8 cellular contexts compared by ENCODE assay signal in the genomic region with DNA sequence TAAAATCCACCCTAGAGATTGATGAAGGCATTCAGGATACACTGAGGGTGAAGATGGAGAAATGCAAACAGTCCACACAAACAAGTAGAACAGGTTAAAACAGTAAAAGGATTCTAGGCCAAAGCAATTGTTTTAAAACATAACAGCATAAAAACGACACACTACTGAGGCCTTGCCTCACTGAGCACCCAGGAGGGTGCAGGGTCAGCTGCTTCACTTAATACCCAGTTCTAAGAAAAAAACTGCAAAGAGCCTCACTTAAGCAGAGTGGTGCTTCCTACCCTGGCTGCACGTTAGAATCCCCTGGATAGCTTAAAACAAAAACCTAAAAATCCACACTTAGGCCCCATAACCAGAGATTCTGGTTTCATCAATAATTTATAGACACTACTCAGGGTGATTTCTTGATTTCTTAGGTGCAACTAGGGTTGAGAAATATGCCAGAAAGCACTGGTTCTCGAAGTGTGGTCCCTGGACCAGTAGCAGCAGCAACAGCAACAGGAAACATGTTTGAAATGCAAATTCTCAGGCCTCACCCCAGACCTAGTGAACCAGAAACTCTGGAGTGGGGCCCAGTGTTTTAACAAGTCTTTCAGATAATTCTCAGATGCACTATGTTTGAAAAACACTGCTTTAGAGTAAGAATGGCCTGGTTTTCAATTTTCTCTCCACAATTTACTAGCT.
DNase-seq lines count a peak whose midpoint lies in the region; ATAC-seq and TF ChIP-seq lines count a peak whose summit lies in the region.

No MANE protein-coding gene starts in this region.

- no peaks in the 10 kb centered on the region for H3K9me3 Mint-ChIP-seq in mesothelial cell of epicardium

- H3K27me3 Mint-ChIP-seq in mesothelial cell of epicardium (ENCODE audit: low read depth), result no peaks in the 10 kb centered on the region

- POLR2A ChIA-PET in GM10248 (lab: Yijun Ruan, JAX), result no interaction called here

- peaks cover 40% of the 10 kb centered on the region for H3K4me1 Mint-ChIP-seq in mesothelial cell of epicardium

- peak overlapping the region; percentile 62 for H3K27ac Mint-ChIP-seq in mesothelial cell of epicardium

- CTCF ChIA-PET in GM10248 (lab: Yijun Ruan, JAX), result interaction anchor here (0.9 to 3.7 kb wide), 2 partner anchors 12 to 27 kb away, joined by 3 to 16 read pairs; no protein-coding TSS in a partner anchor

- H3K36me3 Mint-ChIP-seq in mesothelial cell of epicardium, result no peaks in the 10 kb centered on the region

- H3K4me3 Mint-ChIP-seq in mesothelial cell of epicardium, result no peak overlapping the region

- ATAC-seq in GM18861 (IDR thresholded peaks at IDR 0.05; ENCODE audit: unreplicated experiment), result peak; percentile 81
- peak; percentile 86 for ATAC-seq in GM21786 (IDR thresholded peaks at IDR 0.05; ENCODE audit: unreplicated experiment)
- peak; percentile 42 for ATAC-seq in HG03575 (IDR thresholded peaks at IDR 0.05; ENCODE audit: extremely low read depth, insufficient number of reproducible peaks, low FRiP score, unreplicated experiment)

- DNase-seq in mesothelial cell of epicardium (ENCODE audit: low spot score in 2 of 2, unreplicated experiment in 2 of 2) (no peak), GM10248 (ENCODE audit: extremely low spot score) (no peak), ureter (ENCODE audit: low spot score) (no peak)
- no peak for DNase-seq in stimulated activated naive CD4-positive, alpha-beta T cell (lab: John Stamatoyannopoulos, UW)
- no peak for DNase-seq in activated CD8-positive, alpha-beta memory T cell treated with anti-CD3 and anti-CD28 coated beads, Interleukin-2, amount 50 U/mL, for 4 hours

- TF ChIP-seq CTCF in mesothelial cell of epicardium (IDR thresholded peaks at IDR 0.05; ENCODE audit: unreplicated experiment) (no peak), GM10248 (IDR thresholded peaks at IDR 0.05; ENCODE audit: control extremely low read depth, extremely low read depth, low read depth, missing control alignments) (no peak)
